8 cellular contexts compared by ENCODE assay signal in genomic region chrX:102651968-102652744, GRCh38.
DNase-seq lines count a peak whose midpoint lies in the region; ATAC-seq and TF ChIP-seq lines count a peak whose summit lies in the region.

No MANE protein-coding gene starts in this region.

- peak; percentile 71 for TF ChIP-seq CTCF in choroid plexus epithelial cell (conservative IDR thresholded peaks at IDR 0.05; ENCODE audit: low read depth, low read length)

- ATAC-seq in HG02884 (IDR thresholded peaks at IDR 0.05; ENCODE audit: unreplicated experiment) (peak; percentile 86), HG03196 (IDR thresholded peaks at IDR 0.05; ENCODE audit: unreplicated experiment) (no peak)

- H3K4me3 ChIP-seq in choroid plexus epithelial cell (ENCODE audit: low read depth, low read length), result peak overlapping the region; percentile 59

- DNase-seq in ELF-1 (ENCODE audit: low read depth, low spot score) (peak; percentile 61), choroid plexus epithelial cell (ENCODE audit: low read depth) (peak; percentile 60), left kidney (ENCODE audit: low read depth, low spot score) (peak; percentile 84), NCI-H2081 (lab: John Stamatoyannopoulos, UW) (no peak)
- DNase-seq in activated CD4-positive, CD25-positive, alpha-beta regulatory T cell treated with anti-CD3 and anti-CD28 coated beads, Interleukin-2, amount 50 U/mL, for 16 hours (ENCODE audit: low read depth, low spot score), result peak; percentile 29
- peak; percentile 51 for DNase-seq in stimulated activated CD4-positive, alpha-beta T cell treated with anti-CD3 and anti-CD28 coated beads, Interleukin-4, amount 100 ng/mL, for 24 hours

Comparison
In these comparisons a context has a peak if more than half of its experiments do, and no peak if none do; other contexts are left out.
1. DNase-seq: peak in ELF-1 (single experiment), activated CD4-positive, CD25-positive, alpha-beta regulatory T cell treated with anti-CD3 and anti-CD28 coated beads, Interleukin-2, amount 50 U/mL, for 16 hours (single experiment), choroid plexus epithelial cell (single experiment), left kidney (single experiment) and stimulated activated CD4-positive, alpha-beta T cell treated with anti-CD3 and anti-CD28 coated beads, Interleukin-4, amount 100 ng/mL, for 24 hours (single experiment); none in NCI-H2081 (0 of 2).